Comparison of ENCODE assay signal across 18 cellular contexts in genomic region chr17:29066603-29067002, GRCh38. TPM values are rescaled to one million over a fixed set of nuclear protein-coding genes. Genes with fewer than 3 reads are reported as not detected.
A peak's percentile ranks its signal among the peaks of the same experiment; 100 is the strongest.
DNase-seq lines count a peak whose midpoint lies in the region; ATAC-seq and TF ChIP-seq lines count a peak whose summit lies in the region.
"Had no signal": no experiment of that assay in that cellular context is flagged by ENCODE, and none has a peak within 500 bp of the region (broad histone marks: within the 10 kb centered on the region; RNA-seq: fewer than 3 reads in every experiment).

No MANE protein-coding gene starts in this region.

- ATAC-seq in Right ventricle myocardium inferior: no peak
- no peak for ATAC-seq in right cardiac atrium
- no peak for ATAC-seq in WTC11
- ATAC-seq: K562 had no signal

- H3K4me3 Mint-ChIP-seq in WTC11 (no peak overlapping the region), neural progenitor cell (no peak overlapping the region)
- H3K4me3 Mint-ChIP-seq: CD4-positive, alpha-beta T cell had no signal

- H3K4me1 ChIP-seq in right cardiac atrium (ENCODE audit: control insufficient read depth, insufficient read depth, low read length): peaks cover 6% of the 10 kb centered on the region
- H3K4me1 ChIP-seq in osteoblast (ENCODE audit: insufficient read depth, low read length): no peaks in the 10 kb centered on the region
- H3K4me1 ChIP-seq in A673 (ENCODE audit: insufficient read depth, low read length, poor library complexity, severe bottlenecking): peaks cover 38% of the 10 kb centered on the region
- peaks cover 24% of the 10 kb centered on the region for H3K4me1 ChIP-seq in neural progenitor cell

- DNase-seq in Right ventricle myocardium inferior (ENCODE audit: missing footprints): peak; percentile 2
- no peak for DNase-seq in right cardiac atrium
- DNase-seq in NCI-H2171 treated with DMSO at 0.1 percent for 48 hours (lab: John Stamatoyannopoulos, UW): peak; percentile 97
- DNase-seq in WTC11 (ENCODE audit: low spot score): no peak
- DNase-seq in osteoblast (ENCODE audit: insufficient read length, low spot score, missing footprints): peak; percentile 15
- no peak for DNase-seq in A673 (ENCODE audit: low spot score)
- DNase-seq in neural progenitor cell (ENCODE audit: low spot score): no peak
- DNase-seq in pons (ENCODE audit: low spot score): no peak
- DNase-seq: CD4-positive, alpha-beta T cell; DMS79 treated with DMSO at 0.1 percent for 48 hours; NCI-H1105; NCI-H187; NCI-H748 treated with DMSO at 0.1 percent for 48 hours; OCI-M1; SHP77 treated with DMSO at 0.1 percent for 48 hours had no signal

- peaks cover 29% of the 10 kb centered on the region for H3F3A ChIP-seq in neural progenitor cell (ENCODE audit: low read depth)

- H3K27me3 ChIP-seq in right cardiac atrium (ENCODE audit: control insufficient read depth, insufficient read depth) (no peaks in the 10 kb centered on the region), osteoblast (ENCODE audit: insufficient read depth, low read length) (peaks cover 36% of the 10 kb centered on the region), A673 (replicated peaks; ENCODE audit: insufficient read depth, low read depth, low read length, poor library complexity) (no peaks in the 10 kb centered on the region), neural progenitor cell (no peaks in the 10 kb centered on the region)
- H3K27me3 ChIP-seq: BE2C had no signal

- POLR2A ChIA-PET in WTC11 (lab: Charles Lee): no interaction called here
- POLR2A ChIA-PET in A673 (lab: Charles Lee; ENCODE audit: low non-redundant PET): no interaction called here

- H3K36me3 Mint-ChIP-seq in WTC11 (no peaks in the 10 kb centered on the region), neural progenitor cell (no peaks in the 10 kb centered on the region)

- H3K79me2 ChIP-seq in osteoblast (ENCODE audit: insufficient read depth, low read length) (no peaks in the 10 kb centered on the region), neural progenitor cell (ENCODE audit: low read depth) (no peaks in the 10 kb centered on the region)

- CTCF ChIA-PET in WTC11 (lab: Charles Lee) (interaction anchor here (0.7 to 6.6 kb wide), 7 partner anchors 29 to 113 kb away, joined by 3 to 53 read pairs (median 4); no protein-coding TSS in a partner anchor), A673 (lab: Charles Lee) (no interaction called here)

- no peaks in the 10 kb centered on the region for H3K9me3 ChIP-seq in right cardiac atrium (ENCODE audit: control insufficient read depth, low read length)
- no peaks in the 10 kb centered on the region for H3K9me3 ChIP-seq in osteoblast (ENCODE audit: low read depth, low read length)
- no peaks in the 10 kb centered on the region for H3K9me3 ChIP-seq in A673 (ENCODE audit: low read depth, low read length, poor library complexity, severe bottlenecking)
- H3K9me3 ChIP-seq in neural progenitor cell (ENCODE audit: low read depth): no peaks in the 10 kb centered on the region
- H3K9me3 ChIP-seq: BE2C had no signal

- no peak overlapping the region for H3K4me2 ChIP-seq in osteoblast (ENCODE audit: insufficient read depth, low read length)
- H3K4me2 ChIP-seq in neural progenitor cell: no peak overlapping the region

- no peaks in the 10 kb centered on the region for H4K20me1 ChIP-seq in osteoblast (ENCODE audit: insufficient read depth, low read length)
- H4K20me1 ChIP-seq in neural progenitor cell (ENCODE audit: low read depth): no peaks in the 10 kb centered on the region

- no peak overlapping the region for H2AFZ ChIP-seq in osteoblast (ENCODE audit: low read length)
- no peak overlapping the region for H2AFZ ChIP-seq in neural progenitor cell (replicated peaks)

- no peak overlapping the region for H3K9ac ChIP-seq in neural progenitor cell

- H3K4me3 ChIP-seq in right cardiac atrium (ENCODE audit: low read length) (no peak overlapping the region), osteoblast (ENCODE audit: insufficient read depth, low read length) (no peak overlapping the region), A673 (ENCODE audit: low read depth, low read length, poor library complexity, severe bottlenecking) (no peak overlapping the region), neural progenitor cell (no peak overlapping the region)
- H3K4me3 ChIP-seq: K562 had no signal

- TF ChIP-seq CTCF in WTC11 (IDR thresholded peaks at IDR 0.05) (no peak), osteoblast (IDR thresholded peaks at IDR 0.05; ENCODE audit: extremely low read depth, low read depth, low read length) (no peak), A673 (conservative IDR thresholded peaks at IDR 0.05; ENCODE audit: low read depth, low read length) (no peak), neural progenitor cell (IDR thresholded peaks at IDR 0.05) (no peak)

- WGBS in right cardiac atrium: 77% methylated on average over 7 of the region's 7 CpGs

- no TSS peak for BruUV-seq in A673 (replicated peaks; lab: Mats Ljungman, UMichigan)

- H3K27ac Mint-ChIP-seq in WTC11 (peak overlapping the region; percentile 51; the same call in 1 of the 2 replicates), neural progenitor cell (no peak overlapping the region)
- H3K27ac Mint-ChIP-seq: CD4-positive, alpha-beta T cell had no signal

- H3K27me3 Mint-ChIP-seq in WTC11 (ENCODE audit: low read depth): peaks cover 11% of the 10 kb centered on the region
- H3K27me3 Mint-ChIP-seq in neural progenitor cell (ENCODE audit: insufficient read depth, low read depth): peaks cover 19% of the 10 kb centered on the region
- H3K27me3 Mint-ChIP-seq: CD4-positive, alpha-beta T cell had no signal

- intact Hi-C loops in Right ventricle myocardium inferior (cut with DNase I) (no loop called here), right cardiac atrium (cut with DNase I) (no loop called here), A673 (cut with micrococcal nuclease; ENCODE audit: unreplicated experiment) (no loop called here)

- H3K36me3 ChIP-seq in osteoblast (ENCODE audit: insufficient read depth, low read length): no peaks in the 10 kb centered on the region
- H3K36me3 ChIP-seq in A673 (ENCODE audit: insufficient read depth, low read length, poor library complexity, severe bottlenecking): no peaks in the 10 kb centered on the region
- no peaks in the 10 kb centered on the region for H3K36me3 ChIP-seq in neural progenitor cell
- H3K36me3 ChIP-seq: BE2C had no signal

- H3K9me3 Mint-ChIP-seq in WTC11 (no peaks in the 10 kb centered on the region), neural progenitor cell (no peaks in the 10 kb centered on the region)
- H3K9me3 Mint-ChIP-seq: CD4-positive, alpha-beta T cell had no signal

- H3K4me1 Mint-ChIP-seq in WTC11: peaks cover 47% of the 10 kb centered on the region
- peaks cover 33% of the 10 kb centered on the region for H3K4me1 Mint-ChIP-seq in neural progenitor cell

- H3K27ac ChIP-seq in right cardiac atrium (ENCODE audit: low read length) (no peak overlapping the region), osteoblast (ENCODE audit: low read depth, low read length) (no peak overlapping the region), A673 (ENCODE audit: low read depth, low read length, poor library complexity, severe bottlenecking) (no peak overlapping the region), neural progenitor cell (no peak overlapping the region)
- H3K27ac ChIP-seq: 22Rv1 had no signal

TF ChIP-seq in WTC11, 78 proteins besides CTCF, POLR2A, EP300 and RAD21 (continues in another document):
- TF ChIP-seq SMAD3 (CRISPR knock-in tag; IDR thresholded peaks at IDR 0.05; ENCODE audit: borderline replicate concordance) (no peak), ZSCAN18 (CRISPR knock-in tag; IDR thresholded peaks at IDR 0.05) (no peak), RORB (CRISPR knock-in tag; IDR thresholded peaks at IDR 0.05) (no peak)

RNA-seq across cellular contexts. Expression of gene PIPOX, which starts 23.7 kb away (rescaled TPM):
- total RNA-seq in Right ventricle myocardium inferior (1.1 TPM), right cardiac atrium (1 to 10 TPM in 2 of 4 donors, under 1 TPM in 2; 0.45 to 1.4 (median 0.91) TPM), WTC11 (2021) (32.4 to 34.2 TPM (median 34.1 TPM) in 3 replicates), osteoblast (1.4 and 1.8 TPM in 2 replicates), A673 (2021) (7.8 and 8.8 TPM in 2 replicates), neural progenitor cell (ENCODE audit: low replicate concordance) (3.7 and 8.8 TPM in 2 replicates)
- 0.48 TPM for polyA plus RNA-seq in right cardiac atrium

Comparison
In these comparisons a context has a peak if more than half of its experiments do, and no peak if none do; other contexts are left out.
1. DNase-seq: peak in Right ventricle myocardium inferior (single experiment), NCI-H2171 treated with DMSO at 0.1 percent for 48 hours (single experiment) and osteoblast (single experiment); none in right cardiac atrium (0 of 3), WTC11 (single experiment), A673 (single experiment), neural progenitor cell (single experiment) and pons (single experiment).